7 cellular contexts compared by ENCODE assay signal in genomic region chr7:112391841-112392286, GRCh38. TPM values are rescaled to one million over a fixed set of nuclear protein-coding genes. Genes with fewer than 3 reads are reported as not detected.
A peak's percentile ranks its signal among the peaks of the same experiment; 100 is the strongest.
DNase-seq lines count a peak whose midpoint lies in the region; ATAC-seq, FAIRE-seq and TF ChIP-seq lines count a peak whose summit lies in the region.
"Not testable (repeated sequence)": the region's sequence is repeated elsewhere in the genome, so short reads cannot be mapped to it uniquely, and the experiment has no call there.

No MANE protein-coding gene starts in this region.

- not testable (repeated sequence) for TF ChIP-seq CTCF in bronchial epithelial cell (IDR thresholded peaks at IDR 0.05; ENCODE audit: insufficient read depth, low read length, severe bottlenecking)

- H3K27me3 ChIP-seq in bronchial epithelial cell (ENCODE audit: control insufficient read depth, insufficient read depth, low read length), result not testable (repeated sequence)

- ATAC-seq in HG03280 (IDR thresholded peaks at IDR 0.05; ENCODE audit: unreplicated experiment), result peak; percentile 74

- FAIRE-seq in GM18507 (lab: Jason Lieb, UNC); bronchial epithelial cell (lab: Jason Lieb, UNC): not testable (repeated sequence)

- H3K36me3 ChIP-seq in bronchial epithelial cell (ENCODE audit: control insufficient read depth, insufficient read depth, low read length), result not testable (repeated sequence)

- peak; percentile 7 for DNase-seq in GM18507 (ENCODE audit: extremely low spot score, insufficient read length, low read depth)
- peak; percentile 44 for DNase-seq in NCI-H460 (ENCODE audit: extremely low read depth, low read depth)
- DNase-seq in activated CD4-positive, CD25-positive, alpha-beta regulatory T cell treated with anti-CD3 and anti-CD28 coated beads, Interleukin-2, amount 50 U/mL, for 16 hours (ENCODE audit: low read depth, low spot score), result peak; percentile 39
- peak; percentile 49 for DNase-seq in bronchial epithelial cell (ENCODE audit: low read depth)
- DNase-seq in iPS-NIHi11 (ENCODE audit: low spot score), result peak; percentile 71
- peak; percentile 6 for DNase-seq in skeletal muscle cell (ENCODE audit: low read depth)

- H3K4me3 ChIP-seq in bronchial epithelial cell (ENCODE audit: low read depth, low read length) (peak overlapping the region; percentile 45), skeletal muscle cell (ENCODE audit: low read depth, low read length) (peak overlapping the region; percentile 54)

RNA-seq across cellular contexts. Expression of gene IFRD1, which starts 58.4 kb away (rescaled TPM):
- 265 and 277 TPM in 2 replicates for total RNA-seq in NCI-H460 (2014; rRNA removed; shearing (Covaris generic))
- polyA plus RNA-seq in NCI-H460 (2014; cell fraction: nucleus; rRNA removed), result 204 and 277 TPM in 2 replicates
- total RNA-seq in bronchial epithelial cell, result 92.1 and 145 TPM in 2 replicates

Comparison
In these comparisons a context has a peak if more than half of its experiments do, and no peak if none do; other contexts are left out.
1. Peak in every context shown above with its lines: DNase-seq, ATAC-seq and H3K4me3 ChIP-seq.
2. DNase-seq: peak in every context shown above with its lines; median percentile 71 in iPS-NIHi11; 49 in bronchial epithelial cell; 44 in NCI-H460; 39 in activated CD4-positive, CD25-positive, alpha-beta regulatory T cell treated with anti-CD3 and anti-CD28 coated beads, Interleukin-2, amount 50 U/mL, for 16 hours; 7 in GM18507; 6 in skeletal muscle cell.